In the genomic region with DNA sequence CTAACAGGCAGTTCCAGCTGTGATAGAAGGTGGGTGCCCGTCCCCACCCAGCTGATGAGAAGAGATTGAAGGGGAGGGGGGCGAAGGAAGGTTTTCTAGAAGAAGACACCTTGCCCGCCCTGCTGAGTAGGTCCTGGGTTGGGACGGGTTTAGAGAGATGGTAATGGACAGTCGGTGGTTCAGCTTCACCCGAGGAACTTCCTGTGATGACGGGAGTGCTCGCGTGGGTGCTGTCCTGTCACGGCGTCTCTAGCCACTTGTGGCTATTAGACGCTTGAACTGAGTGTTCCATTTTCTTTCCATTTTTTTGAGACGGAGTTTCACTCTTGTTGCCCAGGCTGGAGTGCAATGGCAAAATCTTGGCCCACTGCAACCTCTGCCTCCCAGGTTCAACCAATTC, we compare ENCODE assay signal across 30 cellular contexts. TPM values are rescaled to one million over a fixed set of nuclear protein-coding genes. Genes with fewer than 3 reads are reported as not detected.
DNase-seq lines count a peak whose midpoint lies in the region; ATAC-seq and TF ChIP-seq lines count a peak whose summit lies in the region.
"Had no signal": no experiment of that assay in that cellular context is flagged by ENCODE, and none has a peak within 500 bp of the region (broad histone marks: within the 10 kb centered on the region; RNA-seq: fewer than 3 reads in every experiment).

No MANE protein-coding gene starts in this region.

- H3K4ac ChIP-seq in mesenchymal stem cell (ENCODE audit: low read depth in 1 of 2, low read length in 2 of 2) = no peak overlapping the region

- peaks cover 18 to 81% of the 10 kb centered on the region in 2 experiments; a peak in 2 of 3 replicates for H3K36me3 ChIP-seq in HEK293 (ENCODE audit: control insufficient read depth in 2 of 2, insufficient read depth in 1 of 2, low read length in 2 of 2)
- H3K36me3 ChIP-seq in mesenchymal stem cell (ENCODE audit: control insufficient read depth in 1 of 2, insufficient read depth in 2 of 2, low read depth in 1 of 2, low read length in 2 of 2) = peaks cover 63 to 66% of the 10 kb centered on the region in 2 experiments
- peaks cover 0 to 100% (median 70%) of the 10 kb centered on the region in 6 donors for H3K36me3 ChIP-seq in spleen
- H3K36me3 ChIP-seq in HAP-1 (replicated peaks) = peaks cover 43% of the 10 kb centered on the region
- H3K36me3 ChIP-seq: breast epithelium had no signal

- H2BK15ac ChIP-seq in mesenchymal stem cell (ENCODE audit: low read depth, poor library complexity, severe bottlenecking) = no peak overlapping the region

- H3K4me1 ChIP-seq in HEK293 (ENCODE audit: control insufficient read depth, insufficient read depth, low read length) = no peaks in the 10 kb centered on the region
- peaks cover 26% of the 10 kb centered on the region for H3K4me1 ChIP-seq in mesenchymal stem cell (ENCODE audit: control insufficient read depth, insufficient read depth, low read depth, low read length)
- H3K4me1 ChIP-seq in spleen = peaks cover 8 to 58% (median 33%) of the 10 kb centered on the region in 6 donors
- no peaks in the 10 kb centered on the region for H3K4me1 ChIP-seq in HAP-1
- H3K4me1 ChIP-seq: BE2C, breast epithelium, Peyer's patch had no signal

- TF ChIP-seq CTCF in HEK293 (tag by site-specific recombination; IDR thresholded peaks at IDR 0.05) (no peak), WTC11 (IDR thresholded peaks at IDR 0.05) (no peak), spleen (IDR thresholded peaks at IDR 0.05 in 8 of 11, conservative IDR thresholded peaks at IDR 0.05 in 3 of 11) (no peak), GM13977 (IDR thresholded peaks at IDR 0.05; ENCODE audit: extremely low read depth, insufficient read depth, missing control alignments) (no peak)

- peaks cover 43% of the 10 kb centered on the region for H3K4me1 Mint-ChIP-seq in WTC11
- H3K4me1 Mint-ChIP-seq: activated B cell treated with CpG ODN at 0.5 μM for 24 hours; activated CD8-positive, alpha-beta memory T cell treated with anti-CD3 and anti-CD28 coated beads, Interleukin-2, amount 10 ng/mL, durations not matched to agents 7 days and 5 days had no signal

- H2BK12ac ChIP-seq in mesenchymal stem cell (ENCODE audit: low read length in 2 of 2) = no peak overlapping the region

- no peak overlapping the region for H2BK120ac ChIP-seq in mesenchymal stem cell (ENCODE audit: low read depth, low read length)

- no peak for TF ChIP-seq POLR2A in spleen (IDR thresholded peaks at IDR 0.05)

- peaks cover 4% of the 10 kb centered on the region for H3K79me1 ChIP-seq in mesenchymal stem cell (replicated peaks; ENCODE audit: low read length, poor library complexity, severe bottlenecking)

- ATAC-seq in WTC11 = no peak
- no peak for ATAC-seq in HG03460 (IDR thresholded peaks at IDR 0.05; ENCODE audit: unreplicated experiment)
- ATAC-seq: activated T-cell treated with anti-CD3 and anti-CD28 coated beads, Interleukin-2, amount 50 U/mL, for 72 hours; foreskin keratinocyte; heart left ventricle had no signal

- no peaks in the 10 kb centered on the region for H3K9me3 ChIP-seq in HEK293 (ENCODE audit: control insufficient read depth, insufficient read depth, low read depth, low read length)
- H3K9me3 ChIP-seq in mesenchymal stem cell (ENCODE audit: control insufficient read depth, low read length) = no peaks in the 10 kb centered on the region
- H3K9me3 ChIP-seq in spleen = no peaks in the 10 kb centered on the region
- H3K9me3 ChIP-seq in HAP-1 = no peaks in the 10 kb centered on the region
- H3K9me3 ChIP-seq: BE2C, breast epithelium, esophagus muscularis mucosa, heart left ventricle, Peyer's patch, thyroid gland had no signal

- H3K27me3 ChIP-seq in mesenchymal stem cell (ENCODE audit: control insufficient read depth in 1 of 2, insufficient read depth in 1 of 2, low read length in 2 of 2) (no peaks in the 10 kb centered on the region), spleen (replicated peaks in 1 of 7) (no peaks in the 10 kb centered on the region), HAP-1 (ENCODE audit: low read depth) (no peaks in the 10 kb centered on the region)
- H3K27me3 ChIP-seq: BE2C, breast epithelium, esophagus muscularis mucosa, foreskin keratinocyte, heart left ventricle, Peyer's patch, thyroid gland had no signal

- no peak overlapping the region for H3K18ac ChIP-seq in mesenchymal stem cell (ENCODE audit: low read depth in 1 of 2, low read length in 2 of 2)

- H2AK5ac ChIP-seq in mesenchymal stem cell (ENCODE audit: low read length, severe bottlenecking) = peak overlapping the region; percentile 40

- 92% methylated on average over 13 of the region's 13 CpGs for WGBS in mesenchymal stem cell
- 75 to 91% (median 83%) methylated on average over 13 of the region's 13 CpGs for WGBS in spleen, 5 donors

- H3K36me3 Mint-ChIP-seq in WTC11 = peaks cover 9% of the 10 kb centered on the region

- H3K9me3 Mint-ChIP-seq in WTC11 = no peaks in the 10 kb centered on the region
- H3K9me3 Mint-ChIP-seq: activated B cell treated with CpG ODN at 0.5 μM for 24 hours; activated naive CD4-positive, alpha-beta T cell treated with anti-CD3 and anti-CD28 coated beads for 36 hours; activated T-cell treated with anti-CD3 and anti-CD28 coated beads, Interleukin-2, amount 50 U/mL, for 72 hours; stimulated activated naive CD8-positive, alpha-beta T cell treated with anti-CD3 and anti-CD28 coated beads, Interleukin-15, Interleukin-2, amounts not matched to agents 100 ng/mL and 50 ng/mL, for 24 hours had no signal

- CTCF ChIA-PET in HEK293 (lab: Yijun Ruan, JAX) (interaction anchor here (1.1 to 1.6 kb wide), 3 partner anchors 8 to 111 kb away, joined by 3 to 7 read pairs (median 5); no protein-coding TSS in a partner anchor), WTC11 (lab: Charles Lee) (interaction anchor here (1.2 to 2.4 kb wide), 4 partner anchors 8 to 660 kb away, joined by 3 to 17 read pairs (median 4); a partner anchor contains a TSS)

- DNase-seq in WTC11 (ENCODE audit: low spot score) (no peak), mesenchymal stem cell (no peak), spleen (peak; percentile 64), OCI-M2 (lab: John Stamatoyannopoulos, UW; ENCODE audit: unreplicated experiment) (no peak), HAP-1 (ENCODE audit: low spot score in 2 of 2) (no peak), GM13977 (ENCODE audit: low spot score) (no peak)
- DNase-seq: ACHN; activated B cell treated with CpG ODN at 0.5 μM for 24 hours; activated CD8-positive, alpha-beta memory T cell treated with anti-CD3 and anti-CD28 coated beads, Interleukin-2, amount 10 ng/mL, durations not matched to agents 7 days and 5 days; activated naive CD4-positive, alpha-beta T cell treated with anti-CD3 and anti-CD28 coated beads for 36 hours; activated T-cell treated with anti-CD3 and anti-CD28 coated beads, Interleukin-2, amount 50 U/mL, for 72 hours; amniotic stem cell; BE2C; DMS53; foreskin keratinocyte; Kasumi-1; mammary epithelial cell; NCI-H187 treated with DMSO at 0.1 percent for 48 hours; NCI-H524 treated with DMSO at 0.1 percent for 48 hours; occipital lobe; Peyer's patch; thyroid gland had no signal

- H3K4me2 ChIP-seq in mesenchymal stem cell (ENCODE audit: low read length, poor library complexity, severe bottlenecking) = no peak overlapping the region

- no peak overlapping the region for H2AFZ ChIP-seq in mesenchymal stem cell (ENCODE audit: low read depth, low read length)

- H3K4me3 ChIP-seq in HEK293 (ENCODE audit: low read depth, low read length) (no peak overlapping the region), mesenchymal stem cell (ENCODE audit: insufficient read depth in 1 of 2, low read depth in 1 of 2, low read length in 2 of 2) (no peak overlapping the region), spleen (no peak overlapping the region), HAP-1 (no peak overlapping the region)
- H3K4me3 ChIP-seq: breast epithelium, esophagus muscularis mucosa, heart left ventricle, Peyer's patch, skin epidermis, thyroid gland had no signal

- peak overlapping the region; percentile 50 for H2BK5ac ChIP-seq in mesenchymal stem cell (ENCODE audit: low read depth, low read length, poor library complexity, severe bottlenecking)

- intact Hi-C loops in spleen (cut with DNase I; ENCODE audit: low total_unique reads) = no loop called here

- no peak overlapping the region for H3K4me3 Mint-ChIP-seq in WTC11
- H3K4me3 Mint-ChIP-seq: activated B cell treated with CpG ODN at 0.5 μM for 24 hours; activated CD8-positive, alpha-beta memory T cell treated with anti-CD3 and anti-CD28 coated beads, Interleukin-2, amount 10 ng/mL, durations not matched to agents 7 days and 5 days; activated naive CD4-positive, alpha-beta T cell treated with anti-CD3 and anti-CD28 coated beads for 36 hours; activated T-cell treated with anti-CD3 and anti-CD28 coated beads, Interleukin-2, amount 50 U/mL, for 72 hours; stimulated activated naive CD8-positive, alpha-beta T cell treated with anti-CD3 and anti-CD28 coated beads, Interleukin-15, Interleukin-2, amounts not matched to agents 100 ng/mL and 50 ng/mL, for 24 hours had no signal

- in situ Hi-C loops in HAP-1 (cut with MboI; ENCODE audit: low sequenced_read_pairs) (no loop called here), GM13977 (cut with MboI; ENCODE audit: low pct_unique_long_range_greater_than_20kb, low sequenced_read_pairs, unreplicated experiment) (no loop called here)

- H3K23ac ChIP-seq in mesenchymal stem cell (ENCODE audit: low read length in 2 of 2) = no peak overlapping the region

- H3K27ac Mint-ChIP-seq in WTC11 = peak overlapping the region; percentile 96
- H3K27ac Mint-ChIP-seq: activated B cell treated with CpG ODN at 0.5 μM for 24 hours; activated CD8-positive, alpha-beta memory T cell treated with anti-CD3 and anti-CD28 coated beads, Interleukin-2, amount 10 ng/mL, durations not matched to agents 7 days and 5 days; activated naive CD4-positive, alpha-beta T cell treated with anti-CD3 and anti-CD28 coated beads for 36 hours; activated T-cell treated with anti-CD3 and anti-CD28 coated beads, Interleukin-2, amount 50 U/mL, for 72 hours; stimulated activated naive CD8-positive, alpha-beta T cell treated with anti-CD3 and anti-CD28 coated beads, Interleukin-15, Interleukin-2, amounts not matched to agents 100 ng/mL and 50 ng/mL, for 24 hours had no signal

- H3K27ac ChIP-seq in HEK293 (ENCODE audit: extremely low read depth, low read depth, low read length) = 0 out of 2 replicates have a peak overlapping the region, but pooled peaks have one; percentile 16
- H3K27ac ChIP-seq in mesenchymal stem cell (ENCODE audit: low read length, poor library complexity, severe bottlenecking) = peak overlapping the region; percentile 85
- peak overlapping the region in 7 of 8 donors; percentile 47 to 91 (median 84) for H3K27ac ChIP-seq in spleen
- H3K27ac ChIP-seq: foreskin keratinocyte, thyroid gland had no signal

- H4K8ac ChIP-seq in mesenchymal stem cell (ENCODE audit: low read length) = no peak overlapping the region

- H3K9ac ChIP-seq in mesenchymal stem cell (ENCODE audit: low read length) = no peak overlapping the region

- POLR2A ChIA-PET in HEK293 (lab: Yijun Ruan, JAX) (no interaction called here), WTC11 (lab: Charles Lee) (no interaction called here)

- no peak overlapping the region for H3K14ac ChIP-seq in mesenchymal stem cell (ENCODE audit: low read length in 2 of 2)

- no peak overlapping the region for H4K91ac ChIP-seq in mesenchymal stem cell (ENCODE audit: low read length)

- H3K27me3 Mint-ChIP-seq in WTC11 (ENCODE audit: low read depth) = no peaks in the 10 kb centered on the region
- H3K27me3 Mint-ChIP-seq: activated B cell treated with CpG ODN at 0.5 μM for 24 hours; activated CD8-positive, alpha-beta memory T cell treated with anti-CD3 and anti-CD28 coated beads, Interleukin-2, amount 10 ng/mL, durations not matched to agents 7 days and 5 days; stimulated activated naive CD8-positive, alpha-beta T cell treated with anti-CD3 and anti-CD28 coated beads, Interleukin-15, Interleukin-2, amounts not matched to agents 100 ng/mL and 50 ng/mL, for 24 hours had no signal

RNA-seq across cellular contexts. Expression of a gene that starts 27.6 kb away (rescaled TPM):
- total RNA-seq in WTC11 (2021) = 10.3 to 11.4 TPM (median 11.4 TPM) in 3 replicates
- polyA plus RNA-seq in mesenchymal stem cell (2013, experiment 1 of 2) = 2.1 TPM
- 2.0 TPM for polyA plus RNA-seq in mesenchymal stem cell (2013, experiment 2 of 2)
- 10 to 100 TPM in 4 of 7 donors, 1 to 10 TPM in 3; 8.1 to 14.4 (median 10.6) TPM for total RNA-seq in spleen
- 1 to 10 TPM; 1.3 to 4.2 (median 1.5) TPM for polyA plus RNA-seq in spleen
- total RNA-seq: foreskin keratinocyte, myocyte had no signal
- polyA plus RNA-seq: foreskin keratinocyte, mammary epithelial cell had no signal

RNA-seq across cellular contexts. Expression of a gene that starts 29.6 kb away (rescaled TPM):
- total RNA-seq in WTC11 (2021) (36.8 to 38.3 TPM (median 38.0 TPM) in 3 replicates), spleen (10 to 100 TPM; 19.3 to 34.8 (median 25.0) TPM)
- polyA plus RNA-seq in mesenchymal stem cell (2013, experiment 1 of 2) = 10.8 TPM
- polyA plus RNA-seq in mesenchymal stem cell (2013, experiment 2 of 2) = 11.1 TPM
- polyA plus RNA-seq in spleen = 10 to 100 TPM; 12.4 to 20.2 (median 12.6) TPM

Comparison
In these comparisons a context has a peak if more than half of its experiments do, and no peak if none do; other contexts are left out.
1. H3K27ac ChIP-seq: peak in every context shown above with its lines; median percentile 85 in mesenchymal stem cell; 84 in spleen; 16 in HEK293.